In genomic region chr12:123634142-123634561, GRCh38 we compare ENCODE assay signal across 1 cellular context.
TF ChIP-seq lines count a peak whose summit lies in the region.

No MANE protein-coding gene starts in this region.

TF ChIP-seq in liver, 16 proteins besides CTCF, POLR2A, EP300 and RAD21 (continued from another document):
- no peak for TF ChIP-seq REST (IDR thresholded peaks at IDR 0.05)
- TF ChIP-seq SP1 (IDR thresholded peaks at IDR 0.05) = no peak
- TF ChIP-seq TAF1 (conservative IDR thresholded peaks at IDR 0.05) = no peak
- TF ChIP-seq MAX (IDR thresholded peaks at IDR 0.05) = no peak
- TF ChIP-seq HNF4G (IDR thresholded peaks at IDR 0.05) = no peak
- TF ChIP-seq JUND (IDR thresholded peaks at IDR 0.05) = no peak
- no peak for TF ChIP-seq GABPA (IDR thresholded peaks at IDR 0.05 in 1 of 2, conservative IDR thresholded peaks at IDR 0.05 in 1 of 2)
- no peak for TF ChIP-seq HNF4A (conservative IDR thresholded peaks at IDR 0.05)
- no peak for TF ChIP-seq YY1 (IDR thresholded peaks at IDR 0.05)
- no peak for TF ChIP-seq NR2F2 (IDR thresholded peaks at IDR 0.05)
- no peak for TF ChIP-seq FOXA1 (IDR thresholded peaks at IDR 0.05)
- no peak for TF ChIP-seq EGR1 (IDR thresholded peaks at IDR 0.05; ENCODE audit: low read depth in 2 of 2)
